11 cellular contexts compared by ENCODE assay signal in the genomic region with DNA sequence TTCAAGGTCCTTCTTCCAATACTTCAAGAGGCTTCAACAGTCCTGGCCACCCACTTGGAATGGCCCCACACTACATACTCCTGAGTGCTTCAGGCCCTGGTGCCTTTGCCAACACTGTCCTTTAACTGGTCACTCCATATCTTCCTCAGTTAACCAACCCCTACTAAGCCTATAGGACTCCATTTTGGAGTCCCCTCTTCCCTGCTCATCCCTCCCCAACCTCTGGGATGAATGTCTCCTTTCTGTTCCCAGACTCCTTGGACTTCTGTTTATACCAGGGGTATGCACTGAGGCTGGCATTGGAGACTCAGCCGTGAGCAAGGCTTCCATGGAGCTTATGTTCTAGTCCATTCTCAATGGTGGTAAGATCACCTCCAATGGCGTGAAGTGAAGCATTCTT. TPM values are rescaled to one million over a fixed set of nuclear protein-coding genes. Genes with fewer than 3 reads are reported as not detected.
DNase-seq lines count a peak whose midpoint lies in the region; ATAC-seq and TF ChIP-seq lines count a peak whose summit lies in the region.
"Had no signal": no experiment of that assay in that cellular context is flagged by ENCODE, and none has a peak within 500 bp of the region (broad histone marks: within the 10 kb centered on the region; RNA-seq: fewer than 3 reads in every experiment).

No MANE protein-coding gene starts in this region.

- H3K27me3 ChIP-seq in muscle layer of duodenum (ENCODE audit: low read depth, low read length) (no peaks in the 10 kb centered on the region), tibial nerve (no peaks in the 10 kb centered on the region)
- H3K27me3 ChIP-seq: neural progenitor cell had no signal

- DNase-seq in activated T-cell treated with anti-CD3 and anti-CD28 coated beads, Interleukin-2, amount 50 U/mL, for 72 hours: no peak
- no peak for DNase-seq in activated T-cell treated with anti-CD3 and anti-CD28 coated beads, Interleukin-2, amount 50 U/mL, for 48 hours
- peak in 1 of 61 donors; percentile 27 for DNase-seq in caudate nucleus (lab: John Stamatoyannopoulos, UW)
- DNase-seq in tibial nerve (ENCODE audit: low spot score in 2 of 2): no peak
- DNase-seq in A172 (ENCODE audit: low spot score): no peak

- H3K27ac ChIP-seq in caudate nucleus (ENCODE audit: low read depth, low read length) (peak overlapping the region; percentile 99), muscle layer of duodenum (ENCODE audit: low read length) (peak overlapping the region; percentile 12), tibial nerve (peak overlapping the region; percentile 89 to 99 (median 98))
- H3K27ac ChIP-seq: neural progenitor cell had no signal

- no peak for TF ChIP-seq EP300 in tibial nerve (IDR thresholded peaks at IDR 0.05)

- peak overlapping the region; percentile 35 for H3K27ac Mint-ChIP-seq in activated T-cell treated with anti-CD3 and anti-CD28 coated beads, Interleukin-2, amount 50 U/mL, for 72 hours
- H3K27ac Mint-ChIP-seq: neural progenitor cell had no signal

- H3K4me1 ChIP-seq in muscle layer of duodenum (ENCODE audit: control insufficient read depth in 1 of 2, insufficient read depth in 2 of 2, low read length in 2 of 2) (peaks cover 27 to 49% of the 10 kb centered on the region in 2 donors), tibial nerve (peaks cover 18 to 100% (median 92%) of the 10 kb centered on the region in 4 donors)

- H3K4me3 ChIP-seq in muscle layer of duodenum (ENCODE audit: low read depth in 1 of 2, low read length in 2 of 2): no peak overlapping the region
- no peak overlapping the region for H3K4me3 ChIP-seq in tibial nerve
- H3K4me3 ChIP-seq: neural progenitor cell had no signal

- H3K36me3 Mint-ChIP-seq in activated T-cell treated with anti-CD3 and anti-CD28 coated beads, Interleukin-2, amount 50 U/mL, for 72 hours (ENCODE audit: insufficient read depth in 2 of 2): peaks cover 8 to 36% of the 10 kb centered on the region in 2 donors

- H3K27me3 Mint-ChIP-seq in activated T-cell treated with anti-CD3 and anti-CD28 coated beads, Interleukin-2, amount 50 U/mL, for 72 hours (ENCODE audit: low read depth): no peaks in the 10 kb centered on the region

- no peak overlapping the region for H3K4me3 Mint-ChIP-seq in activated T-cell treated with anti-CD3 and anti-CD28 coated beads, Interleukin-2, amount 50 U/mL, for 72 hours
- H3K4me3 Mint-ChIP-seq: neural progenitor cell had no signal

- TF ChIP-seq POLR2A in tibial nerve (IDR thresholded peaks at IDR 0.05): no peak

- 90 to 100% methylated on average over 2 of the region's 2 CpGs for WGBS in tibial nerve, 2 donors

- H3K9me3 Mint-ChIP-seq in activated T-cell treated with anti-CD3 and anti-CD28 coated beads, Interleukin-2, amount 50 U/mL, for 72 hours: no peaks in the 10 kb centered on the region
- H3K9me3 Mint-ChIP-seq: neural progenitor cell had no signal

- H3K36me3 ChIP-seq in muscle layer of duodenum (ENCODE audit: control insufficient read depth in 1 of 2, insufficient read depth in 2 of 2, low read length in 2 of 2) (no peaks in the 10 kb centered on the region), tibial nerve (peaks cover 0 to under 1% (median 0%) of the 10 kb centered on the region in 3 donors)
- H3K36me3 ChIP-seq: neural progenitor cell had no signal

- no peak for TF ChIP-seq CTCF in tibial nerve (IDR thresholded peaks at IDR 0.05)

- peaks cover 100% of the 10 kb centered on the region for H3K4me1 Mint-ChIP-seq in activated T-cell treated with anti-CD3 and anti-CD28 coated beads, Interleukin-2, amount 50 U/mL, for 72 hours (ENCODE audit: low read depth)

- no peak for ATAC-seq in activated T-cell treated with anti-CD3 and anti-CD28 coated beads, Interleukin-2, amount 50 U/mL, for 72 hours (replicated peaks in 1 of 2)
- ATAC-seq in HG03521 (IDR thresholded peaks at IDR 0.05; ENCODE audit: unreplicated experiment) (no peak), HG03432 (IDR thresholded peaks at IDR 0.05; ENCODE audit: unreplicated experiment) (no peak)

- H3K9me3 ChIP-seq in muscle layer of duodenum (ENCODE audit: control insufficient read depth in 1 of 2, low read length in 2 of 2): no peaks in the 10 kb centered on the region
- H3K9me3 ChIP-seq in tibial nerve: no peaks in the 10 kb centered on the region

RNA-seq across cellular contexts. Expression of a gene that starts 33.6 kb away (rescaled TPM):
- not detected for total RNA-seq in activated T-cell treated with anti-CD3 and anti-CD28 coated beads, Interleukin-2, amount 50 U/mL, for 72 hours
- total RNA-seq in tibial nerve: 1 to 10 TPM in 3 of 4 donors, not detected in 1; 1.6 to 8.2 (median 4.2) TPM
- total RNA-seq in A172 (2014; rRNA removed; shearing (Covaris generic)): not detected in 2 replicates
- total RNA-seq: dermis microvascular lymphatic vessel endothelial cell; T-helper 1 cell treated with Interleukin-12 subunit alpha and Interleukin-12 subunit beta and Interleukin-4 antibody, amounts not matched to agents 30 ng/mL and 1 ng/mL, for 36 hours had no signal

RNA-seq across cellular contexts. Expression of a gene that starts 51.3 kb away (rescaled TPM):
- total RNA-seq in activated T-cell treated with anti-CD3 and anti-CD28 coated beads, Interleukin-2, amount 50 U/mL, for 72 hours: 100 to 1,000 TPM; 120 to 152 TPM
- 100 to 1,000 TPM; 105 to 138 (median 119) TPM for total RNA-seq in tibial nerve
- 202 and 212 TPM in 2 replicates for total RNA-seq in A172 (2014; rRNA removed; shearing (Covaris generic))

Comparison
In these comparisons a context has a peak if more than half of its experiments do, and no peak if none do; other contexts are left out.
1. H3K27ac ChIP-seq: peak in every context shown above with its lines; median percentile 99 in caudate nucleus; 98 in tibial nerve; 12 in muscle layer of duodenum.